ENCODE assay signal across 9 cellular contexts in genomic region chr13:24680258-24680920, GRCh38. TPM values are rescaled to one million over a fixed set of nuclear protein-coding genes. Genes with fewer than 3 reads are reported as not detected.
DNase-seq lines count a peak whose midpoint lies in the region; ATAC-seq and TF ChIP-seq lines count a peak whose summit lies in the region.
"Had no signal": no experiment of that assay in that cellular context is flagged by ENCODE, and none has a peak within 500 bp of the region (broad histone marks: within the 10 kb centered on the region; RNA-seq: fewer than 3 reads in every experiment).

TSS of gene ATP12A (plus strand) at chr13:24680408. CDS start at chr13:24680744, 336 bp downstream.

- intact Hi-C loops in gastrocnemius medialis (cut with DNase I; ENCODE audit: low total_unique reads) (no loop called here), adrenal gland (cut with DNase I) (no loop called here)

- peak; percentile 65 for ATAC-seq in foreskin keratinocyte
- no peak for ATAC-seq in gastrocnemius medialis

- no peak for TF ChIP-seq POLR2A in gastrocnemius medialis (IDR thresholded peaks at IDR 0.05)
- no peak for TF ChIP-seq POLR2A in adrenal gland (IDR thresholded peaks at IDR 0.05)

- H3K4me1 ChIP-seq in foreskin keratinocyte = no peaks in the 10 kb centered on the region
- H3K4me1 ChIP-seq in gastrocnemius medialis = no peaks in the 10 kb centered on the region
- H3K4me1 ChIP-seq in adrenal gland (replicated peaks in 1 of 2) = peaks cover 0 to 10% of the 10 kb centered on the region in 2 donors

- no peaks in the 10 kb centered on the region for H3K36me3 ChIP-seq in gastrocnemius medialis
- H3K36me3 ChIP-seq in adrenal gland (replicated peaks in 1 of 2) = no peaks in the 10 kb centered on the region

- in situ Hi-C loops in gastrocnemius medialis (cut with MboI; ENCODE audit: low sequenced_read_pairs in 4 of 4) = loop anchor here in 2 of 4 donors (25.0 kb wide), 1 partner anchor 307 kb away; no protein-coding TSS in a partner anchor

- peak; percentile 3 to 52 (median 35) for DNase-seq in NCI-H1417 (lab: John Stamatoyannopoulos, UW)
- no peak for DNase-seq in NCI-H1417 treated with DMSO at 0.1 percent for 48 hours (lab: John Stamatoyannopoulos, UW)
- DNase-seq in activated CD8-positive, alpha-beta memory T cell treated with anti-CD3 and anti-CD28 coated beads, Interleukin-2, amount 50 U/mL, for 4 hours = peak; percentile 44
- DNase-seq in foreskin keratinocyte = no peak
- DNase-seq in gastrocnemius medialis = no peak
- no peak for DNase-seq in SHP77 treated with DMSO at 0.1 percent for 48 hours (lab: John Stamatoyannopoulos, UW)
- DNase-seq in adrenal gland = no peak
- no peak for DNase-seq in RKO (ENCODE audit: low spot score)

- 0 to 2% (median 1%) methylated on average over 6 to 75 of the region's 75 CpGs for WGBS in adrenal gland, 4 donors

- no peaks in the 10 kb centered on the region for H3K9me3 ChIP-seq in gastrocnemius medialis
- no peaks in the 10 kb centered on the region for H3K9me3 ChIP-seq in adrenal gland (replicated peaks in 1 of 3)

- TF ChIP-seq CTCF in foreskin keratinocyte (conservative IDR thresholded peaks at IDR 0.05) = peak; percentile 34
- TF ChIP-seq CTCF in gastrocnemius medialis (IDR thresholded peaks at IDR 0.05 in 4 of 5, conservative IDR thresholded peaks at IDR 0.05 in 1 of 5) = no peak
- TF ChIP-seq CTCF in adrenal gland (IDR thresholded peaks at IDR 0.05) = no peak

- H3K27ac ChIP-seq in foreskin keratinocyte (no peak within 1 kb of the TSS), gastrocnemius medialis (no peak within 1 kb of the TSS), adrenal gland (no peak within 1 kb of the TSS)

- H3K4me3 ChIP-seq in gastrocnemius medialis (peak within 1 kb of the TSS in 3 of 4 donors; percentile 20 to 44 (median 26)), adrenal gland (peak within 1 kb of the TSS in 2 of 4 donors; percentile 13 to 40)

- H3K27me3 ChIP-seq in foreskin keratinocyte (no peaks in the 10 kb centered on the region), gastrocnemius medialis (peaks cover 12 to 33% (median 26%) of the 10 kb centered on the region in 3 donors), adrenal gland (peaks cover 34% of the 10 kb centered on the region)

RNA-seq across cellular contexts. Expression of gene ATP12A, which starts in this region (rescaled TPM):
- total RNA-seq in foreskin keratinocyte = 1.2 and 4.2 TPM in 2 replicates
- 0.68 and 1.9 TPM in 2 replicates for polyA plus RNA-seq in foreskin keratinocyte
- not detected for total RNA-seq in gastrocnemius medialis
- under 1 TPM in 1 of 8 donors, not detected in 7; 0.04 TPM for total RNA-seq in adrenal gland
- polyA plus RNA-seq in adrenal gland = not detected
- total RNA-seq: renal cortical epithelial cell had no signal

Comparison
In these comparisons a context has a peak if more than half of its experiments do, and no peak if none do; other contexts are left out.
1. DNase-seq: peak in NCI-H1417 (3 of 3) and activated CD8-positive, alpha-beta memory T cell treated with anti-CD3 and anti-CD28 coated beads, Interleukin-2, amount 50 U/mL, for 4 hours (single experiment); none in NCI-H1417 treated with DMSO at 0.1 percent for 48 hours (single experiment), foreskin keratinocyte (0 of 2), gastrocnemius medialis (0 of 2), SHP77 treated with DMSO at 0.1 percent for 48 hours (single experiment), adrenal gland (0 of 7) and RKO (single experiment).